In the genomic region with DNA sequence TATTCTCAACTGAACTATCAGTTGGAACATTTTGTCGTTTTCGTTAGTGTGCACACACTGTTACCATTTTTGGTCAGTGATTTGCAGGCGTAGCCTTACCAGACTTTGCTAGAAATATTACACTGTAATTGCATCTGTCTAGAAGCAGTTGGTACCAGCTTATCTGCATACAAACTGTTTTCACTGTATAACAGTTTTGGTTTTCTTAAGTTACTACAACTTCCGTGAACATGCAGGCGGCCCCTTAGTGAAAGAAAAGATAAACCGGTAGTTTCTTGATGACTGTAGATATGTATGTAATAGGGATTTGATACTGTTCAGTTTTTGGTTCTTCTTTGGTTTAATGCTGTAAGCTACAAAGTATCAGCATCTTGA, we compare ENCODE assay signal across 8 cellular contexts. TPM values are rescaled to one million over a fixed set of nuclear protein-coding genes. Genes with fewer than 3 reads are reported as not detected.
A peak's percentile ranks its signal among the peaks of the same experiment; 100 is the strongest.
DNase-seq lines count a peak whose midpoint lies in the region; ATAC-seq, FAIRE-seq and TF ChIP-seq lines count a peak whose summit lies in the region.

No MANE protein-coding gene starts in this region.

- H3K4me1 ChIP-seq in HUES64 (ENCODE audit: insufficient read depth, low read length): peaks cover 53% of the 10 kb centered on the region
- H3K4me1 ChIP-seq in mesodermal cell (ENCODE audit: control insufficient read depth, insufficient read depth, low read length, poor library complexity, severe bottlenecking): peaks cover 18% of the 10 kb centered on the region

- no peak overlapping the region for H3K27ac ChIP-seq in HUES64 (ENCODE audit: low read depth, low read length)
- H3K27ac ChIP-seq in mesodermal cell (ENCODE audit: low read depth, low read length, severe bottlenecking): peak overlapping the region; percentile 100

- H3K9me3 Mint-ChIP-seq in brain: peaks cover 0 to 3% (median 0%) of the 10 kb centered on the region in 5 experiments

- 25% methylated on average over 6 of the region's 6 CpGs for WGBS in HUES64
- WGBS in mesodermal cell (ENCODE audit: insufficient coverage in 2 of 2), 2 experiments: 21 to 24% methylated on average over 3 to 6 of the region's 6 CpGs

- TF ChIP-seq POLR2A in GM12892 (IDR thresholded peaks at IDR 0.05; ENCODE audit: low read depth, low read length): no peak

- H3K27ac Mint-ChIP-seq in brain: peak overlapping the region; percentile 88 to 97 (median 95)

- no peaks in the 10 kb centered on the region for H3K9me3 ChIP-seq in HUES64 (ENCODE audit: insufficient read depth, low read depth, low read length)
- peaks cover 3% of the 10 kb centered on the region for H3K9me3 ChIP-seq in mesodermal cell (ENCODE audit: control insufficient read depth, low read length)

- H3K36me3 ChIP-seq in HUES64 (ENCODE audit: insufficient read depth, low read length) (no peaks in the 10 kb centered on the region; the same call in 1 of the 2 replicates), mesodermal cell (ENCODE audit: control insufficient read depth, insufficient read depth, low read length) (peaks cover 42% of the 10 kb centered on the region)

- no peaks in the 10 kb centered on the region for H3K27me3 ChIP-seq in HUES64 (ENCODE audit: insufficient read depth, low read length)

- peaks cover 18% of the 10 kb centered on the region for H3K36me3 Mint-ChIP-seq in brain

- DNase-seq in GM12864 (ENCODE audit: low read depth): peak; percentile 18
- DNase-seq in NCI-H146 treated with DMSO at 0.1 percent for 48 hours (lab: John Stamatoyannopoulos, UW; ENCODE audit: unreplicated experiment): no peak
- no peak for DNase-seq in NCI-H526 (lab: John Stamatoyannopoulos, UW)
- DNase-seq in GM12892 (ENCODE audit: insufficient read length): no peak

- H3K27me3 Mint-ChIP-seq in brain: peaks cover 18% of the 10 kb centered on the region

- H3K4me3 Mint-ChIP-seq in brain: peak overlapping the region; percentile 92 to 99 (median 95)

- H3K4me3 ChIP-seq in GM12864 (ENCODE audit: low read depth, low read length) (peak overlapping the region; percentile 93), HUES64 (ENCODE audit: low read length) (peak overlapping the region; percentile 85), mesodermal cell (ENCODE audit: extremely low read depth, insufficient read depth, low read length, poor library complexity, severe bottlenecking) (peak overlapping the region; percentile 97)

- ATAC-seq in HG03520 (IDR thresholded peaks at IDR 0.05; ENCODE audit: unreplicated experiment): no peak

- H3K4me1 Mint-ChIP-seq in brain: peaks cover 55% of the 10 kb centered on the region

- TF ChIP-seq CTCF in GM12864 (IDR thresholded peaks at IDR 0.05; ENCODE audit: low read depth, low read length, missing control alignments): no peak
- no peak for TF ChIP-seq CTCF in brain (conservative IDR thresholded peaks at IDR 0.05)

- peak overlapping the region; percentile 81; the same call in 1 of the 2 replicates for H3K9ac ChIP-seq in HUES64 (ENCODE audit: low read depth, low read length)

- FAIRE-seq in GM12892 (lab: Jason Lieb, UNC): no peak

RNA-seq across cellular contexts. Expression of a gene that starts 1.3 kb away (rescaled TPM):
- 223 TPM for polyA plus RNA-seq in HUES64 (2013, experiment 1 of 2)
- 225 TPM for polyA plus RNA-seq in HUES64 (2013, experiment 2 of 2)
- 235 TPM for polyA plus RNA-seq in brain (ENCODE audit: insufficient read depth, low read depth, low replicate concordance)
- 506 TPM for polyA plus RNA-seq in mesodermal cell (2013, experiment 1 of 2)
- polyA plus RNA-seq in mesodermal cell (2013, experiment 2 of 2): 508 TPM
- polyA plus RNA-seq in GM12892 (2012; ENCODE audit: missing spikeins): 46.9 TPM

RNA-seq across cellular contexts. Expression of a gene that starts 40.0 kb away (rescaled TPM):
- 4.0 TPM for polyA plus RNA-seq in HUES64 (2013, experiment 1 of 2)
- 4.2 TPM for polyA plus RNA-seq in HUES64 (2013, experiment 2 of 2)
- 3.6 TPM for polyA plus RNA-seq in brain (ENCODE audit: insufficient read depth, low read depth, low replicate concordance)
- polyA plus RNA-seq in mesodermal cell (2013, experiment 1 of 2): 5.2 TPM
- polyA plus RNA-seq in mesodermal cell (2013, experiment 2 of 2): 5.0 TPM
- not detected for polyA plus RNA-seq in GM12892 (2012; ENCODE audit: missing spikeins)
